Comparison of ENCODE assay signal across 7 cellular contexts in genomic region chr10:75395171-75395954, GRCh38. TPM values are rescaled to one million over a fixed set of nuclear protein-coding genes. Genes with fewer than 3 reads are reported as not detected.
DNase-seq lines count a peak whose midpoint lies in the region; ATAC-seq and TF ChIP-seq lines count a peak whose summit lies in the region.

No MANE protein-coding gene starts in this region.

- H3K4me1 Mint-ChIP-seq in neural crest cell: peaks cover 24% of the 10 kb centered on the region

- DNase-seq in Peyer's patch (peak in 2 of 3 donors; percentile 55 to 78), fibroblast of pulmonary artery (ENCODE audit: low read depth) (no peak), neural crest cell (ENCODE audit: low read depth, low spot score) (peak; percentile 76)

- TF ChIP-seq CTCF in GM12874 (IDR thresholded peaks at IDR 0.05; ENCODE audit: insufficient read depth, low read depth, low read length) (peak; percentile 87), Peyer's patch (IDR thresholded peaks at IDR 0.05) (peak in 5 of 6 experiments; percentile 24 to 88 (median 86)), fibroblast of pulmonary artery (IDR thresholded peaks at IDR 0.05; ENCODE audit: low read length, missing control alignments) (peak; percentile 25), neural crest cell (conservative IDR thresholded peaks at IDR 0.05) (peak; percentile 97)

- peaks cover 12% of the 10 kb centered on the region for H3K36me3 Mint-ChIP-seq in neural crest cell (ENCODE audit: low read depth)

- H3K27me3 ChIP-seq in Peyer's patch: no peaks in the 10 kb centered on the region

- peak overlapping the region; percentile 67 to 98 (median 76) for H3K27ac ChIP-seq in Peyer's patch

- peak overlapping the region; percentile 32 to 79 (median 39) for H3K4me3 ChIP-seq in Peyer's patch
- H3K4me3 ChIP-seq in fibroblast of pulmonary artery (replicated peaks; ENCODE audit: low read depth, low read length): peak overlapping the region; percentile 96

- ATAC-seq in GM21576 (IDR thresholded peaks at IDR 0.05; ENCODE audit: unreplicated experiment): no peak
- ATAC-seq in HG02970 (IDR thresholded peaks at IDR 0.05; ENCODE audit: low FRiP score, unreplicated experiment): no peak
- no peak for ATAC-seq in GM18870 (IDR thresholded peaks at IDR 0.05; ENCODE audit: unreplicated experiment)

- H3K36me3 ChIP-seq in Peyer's patch: peaks cover 0 to 11% (median 0%) of the 10 kb centered on the region in 3 donors

- H3K27ac Mint-ChIP-seq in neural crest cell (ENCODE audit: unreplicated experiment): no peak overlapping the region

- H3K4me3 Mint-ChIP-seq in neural crest cell: peak overlapping the region; percentile 84

- peaks cover 81% of the 10 kb centered on the region for H3K27me3 Mint-ChIP-seq in neural crest cell (ENCODE audit: low read depth)

- peaks cover 0 to 16% (median 0%) of the 10 kb centered on the region in 4 donors for H3K4me1 ChIP-seq in Peyer's patch

- H3K9me3 Mint-ChIP-seq in neural crest cell: no peaks in the 10 kb centered on the region

- no peaks in the 10 kb centered on the region for H3K9me3 ChIP-seq in Peyer's patch

- no peak for TF ChIP-seq POLR2A in Peyer's patch (IDR thresholded peaks at IDR 0.05)

RNA-seq across cellular contexts. Expression of gene ZNF503, which starts 6.2 kb away (rescaled TPM):
- total RNA-seq in Peyer's patch: 1 to 10 TPM; 5.2 to 9.1 (median 6.4) TPM
- 14.6 and 15.9 TPM in 2 replicates for total RNA-seq in neural crest cell

RNA-seq across cellular contexts. Expression of gene LRMDA, which starts 36.1 kb away (rescaled TPM):
- total RNA-seq in Peyer's patch (10 to 100 TPM in 1 of 4 donors, 1 to 10 TPM in 3; 1.4 to 23.1 (median 3.6) TPM), neural crest cell (0.98 and 3.1 TPM in 2 replicates)

Comparison
In these comparisons a context has a peak if more than half of its experiments do, and no peak if none do; other contexts are left out.
1. CTCF ChIP-seq: peak in every context shown above with its lines; median percentile 97 in neural crest cell; 87 in GM12874; 86 in Peyer's patch; 25 in fibroblast of pulmonary artery.